10 cellular contexts compared by ENCODE assay signal in genomic region chr10:116461680-116462079, GRCh38. TPM values are rescaled to one million over a fixed set of nuclear protein-coding genes. Genes with fewer than 3 reads are reported as not detected.
"Had no signal": no experiment of that assay in that cellular context is flagged by ENCODE, and none has a peak within 500 bp of the region (broad histone marks: within the 10 kb centered on the region; RNA-seq: fewer than 3 reads in every experiment).

No MANE protein-coding gene starts in this region.

- FAIRE-seq: H54, HTR-8/SVneo, K562 had no signal

- DNase-seq: GOT3, HFFc6, IMR-90, KG1 had no signal

- H3K4me1 ChIP-seq: HAP-1 had no signal

- H3K9me3 ChIP-seq: HAP-1 had no signal

- ATAC-seq: HCT116, K562 had no signal

- H3K36me3 ChIP-seq: HAP-1 had no signal

- H3K4me3 ChIP-seq: HAP-1, K562 had no signal

RNA-seq across cellular contexts. Expression of gene PNLIPRP3, which starts 34.0 kb away (rescaled TPM):
- total RNA-seq: HFFc6, HT-29, IMR-90, K562 had no signal
- polyA plus RNA-seq: IMR-90, K562 had no signal
